In the genomic region with DNA sequence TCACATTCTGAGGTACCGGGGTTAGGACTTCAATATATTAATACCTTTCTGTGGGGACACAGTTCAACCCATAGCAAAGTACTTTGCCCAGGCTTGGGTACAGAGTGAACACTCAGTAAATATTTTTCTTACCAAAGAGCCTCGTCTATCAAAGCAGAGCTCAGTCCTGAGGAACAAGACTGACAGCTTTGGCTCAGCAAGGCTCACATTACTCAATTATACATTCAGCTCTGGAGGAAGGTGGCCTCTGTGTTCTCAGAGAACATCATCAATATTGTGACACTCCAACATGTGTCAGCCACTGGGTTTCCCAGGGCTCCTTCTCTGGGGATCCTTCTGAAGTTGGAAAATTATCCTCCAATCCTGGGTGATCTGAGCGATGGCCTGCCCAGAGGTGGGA, we compare ENCODE assay signal across 21 cellular contexts.
"Had no signal": no experiment of that assay in that cellular context is flagged by ENCODE, and none has a peak within 500 bp of the region (broad histone marks: within the 10 kb centered on the region; RNA-seq: fewer than 3 reads in every experiment).

No MANE protein-coding gene starts in this region.

- H3K4me1 ChIP-seq: foreskin keratinocyte, left lung, neural progenitor cell, sigmoid colon, testis, vagina had no signal

- H3K27ac ChIP-seq: foreskin keratinocyte, left lung, neural progenitor cell, sigmoid colon, testis, vagina had no signal

- H2AFZ ChIP-seq: neural progenitor cell had no signal

- H3K4me3 ChIP-seq: left lung, lung, neural progenitor cell, sigmoid colon, smooth muscle cell, testis, vagina had no signal

- DNase-seq: activated CD4-positive, alpha-beta T cell treated with anti-CD3 and anti-CD28 coated beads, Interleukin-2, amount 10 ng/mL, durations not matched to agents 7 days and 5 days; activated CD8-positive, alpha-beta T cell treated with anti-CD3 and anti-CD28 coated beads, Interleukin-2, amount 10 ng/mL, durations not matched to agents 7 days and 5 days; activated gamma-delta T cell treated with Interleukin-2 at 50 U/mL for 16 hours; aorta; caudate nucleus; effector CD4-positive, alpha-beta T cell; foreskin keratinocyte; immature natural killer cell; left lung; naive thymus-derived CD4-positive, alpha-beta T cell; posterior cingulate gyrus; retina; sigmoid colon; stimulated activated CD4-positive, alpha-beta T cell treated with anti-CD3 and anti-CD28 coated beads, Interleukin-15, amount 100 ng/mL, for 24 hours; stimulated activated naive B cell treated with anti-CD40 and anti-IgM and Interleukin-4, amounts not matched to agents 10 μg/mL and 1 μg/mL and 100 μg/mL, for 72 hours; testis had no signal

- H3K9me3 ChIP-seq: sigmoid colon, testis, vagina had no signal

- ATAC-seq: activated CD4-positive, CD25-positive, alpha-beta regulatory T cell treated with anti-CD3 and anti-CD28 coated beads, Interleukin-2, amount 50 U/mL, for 24 hours; activated CD8-positive, alpha-beta T cell treated with anti-CD3 and anti-CD28 coated beads, Interleukin-2, amount 10 ng/mL, durations not matched to agents 7 days and 5 days; foreskin keratinocyte; left lung; naive thymus-derived CD4-positive, alpha-beta T cell; stimulated activated naive B cell treated with anti-CD40 and anti-IgM and Interleukin-4, amounts not matched to agents 10 μg/mL and 1 μg/mL and 100 μg/mL, for 72 hours had no signal

- H3K4me2 ChIP-seq: neural progenitor cell, smooth muscle cell had no signal

- H3K27me3 ChIP-seq: foreskin keratinocyte, left lung, neural progenitor cell, sigmoid colon, testis, vagina had no signal

- H3K36me3 ChIP-seq: left lung, neural progenitor cell, sigmoid colon, vagina had no signal
